In the genomic region with DNA sequence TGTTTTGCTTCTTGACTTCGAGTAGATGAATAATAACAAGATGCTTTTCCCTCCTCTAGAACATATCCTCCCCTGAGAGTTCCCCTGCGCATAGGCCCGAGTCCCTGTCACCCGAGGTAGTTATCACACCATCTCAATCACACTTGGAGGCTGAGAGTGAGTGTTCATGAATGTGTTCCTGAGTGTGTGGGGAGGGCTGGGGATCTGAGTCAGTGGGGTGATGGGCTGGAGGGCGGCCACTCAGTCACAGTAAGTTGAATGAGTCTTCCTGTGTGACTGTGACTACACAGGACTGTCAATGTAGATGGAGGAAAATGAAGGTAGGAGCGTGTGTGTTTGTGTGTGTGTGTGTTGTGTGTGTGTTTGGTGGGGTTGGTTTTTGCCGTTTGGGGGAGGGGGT, we compare ENCODE assay signal across 14 cellular contexts.
DNase-seq lines count a peak whose midpoint lies in the region; ATAC-seq and TF ChIP-seq lines count a peak whose summit lies in the region.
"Had no signal": no experiment of that assay in that cellular context is flagged by ENCODE, and none has a peak within 500 bp of the region (broad histone marks: within the 10 kb centered on the region; RNA-seq: fewer than 3 reads in every experiment).

No MANE protein-coding gene starts in this region.

- TF ChIP-seq CTCF in chondrocyte (IDR thresholded peaks at IDR 0.05) (no peak), foreskin fibroblast (IDR thresholded peaks at IDR 0.05; ENCODE audit: low read depth, low read length) (no peak), RWPE1 (conservative IDR thresholded peaks at IDR 0.05; ENCODE audit: low read depth) (no peak)

- POLR2A ChIA-PET in RWPE1 (lab: Yijun Ruan, JAX; ENCODE audit: low non-redundant PET): no interaction called here

- no peak overlapping the region for H3K27ac ChIP-seq in RWPE1
- H3K27ac ChIP-seq: colonic mucosa, vagina had no signal

- H3K9me3 Mint-ChIP-seq in activated T-cell treated with anti-CD3 and anti-CD28 coated beads, Interleukin-2, amount 50 U/mL, for 24 hours: no peaks in the 10 kb centered on the region
- H3K9me3 Mint-ChIP-seq in chondrocyte (ENCODE audit: low read depth): no peaks in the 10 kb centered on the region

- peaks cover 13% of the 10 kb centered on the region for H3K4me1 Mint-ChIP-seq in activated T-cell treated with anti-CD3 and anti-CD28 coated beads, Interleukin-2, amount 50 U/mL, for 24 hours (ENCODE audit: low read depth)
- H3K4me1 Mint-ChIP-seq in T-helper 17 cell (peaks cover 15% of the 10 kb centered on the region), chondrocyte (ENCODE audit: low read depth) (no peaks in the 10 kb centered on the region)

- peaks cover 97% of the 10 kb centered on the region for H3K36me3 Mint-ChIP-seq in activated T-cell treated with anti-CD3 and anti-CD28 coated beads, Interleukin-2, amount 50 U/mL, for 24 hours (ENCODE audit: low read depth)
- peaks cover 27% of the 10 kb centered on the region for H3K36me3 Mint-ChIP-seq in T-helper 17 cell (ENCODE audit: low read depth)
- H3K36me3 Mint-ChIP-seq in chondrocyte (ENCODE audit: low read depth): peaks cover 58% of the 10 kb centered on the region

- CTCF ChIA-PET in RWPE1 (lab: Yijun Ruan, JAX): no interaction called here

- no peak for ATAC-seq in T-helper 17 cell
- ATAC-seq in GM18870 (IDR thresholded peaks at IDR 0.05; ENCODE audit: unreplicated experiment): no peak

- H3K9me3 ChIP-seq in T-helper 17 cell (ENCODE audit: control insufficient read depth, low read length, poor library complexity, severe bottlenecking): no peaks in the 10 kb centered on the region
- H3K9me3 ChIP-seq: colonic mucosa, vagina had no signal

- peak overlapping the region; percentile 74 for H3K27ac Mint-ChIP-seq in activated T-cell treated with anti-CD3 and anti-CD28 coated beads, Interleukin-2, amount 50 U/mL, for 24 hours
- H3K27ac Mint-ChIP-seq in T-helper 17 cell (peak overlapping the region; percentile 85), chondrocyte (ENCODE audit: unreplicated experiment) (peak overlapping the region; percentile 78)

- no peaks in the 10 kb centered on the region for H3K27me3 Mint-ChIP-seq in activated T-cell treated with anti-CD3 and anti-CD28 coated beads, Interleukin-2, amount 50 U/mL, for 24 hours
- H3K27me3 Mint-ChIP-seq in T-helper 17 cell: no peaks in the 10 kb centered on the region
- H3K27me3 Mint-ChIP-seq in chondrocyte (ENCODE audit: low read depth): no peaks in the 10 kb centered on the region

- no peak overlapping the region for H3K4me3 ChIP-seq in foreskin fibroblast (ENCODE audit: low read depth in 1 of 2, low read length in 2 of 2)
- H3K4me3 ChIP-seq: colonic mucosa, lung, vagina had no signal

- no peak overlapping the region for H3K4me3 Mint-ChIP-seq in activated T-cell treated with anti-CD3 and anti-CD28 coated beads, Interleukin-2, amount 50 U/mL, for 24 hours
- H3K4me3 Mint-ChIP-seq in T-helper 17 cell (no peak overlapping the region), chondrocyte (ENCODE audit: unreplicated experiment) (no peak overlapping the region)

- no peak for DNase-seq in activated T-cell treated with anti-CD3 and anti-CD28 coated beads, Interleukin-2, amount 50 U/mL, for 24 hours
- DNase-seq in activated T-cell treated with anti-CD3 and anti-CD28 coated beads, Interleukin-2, amount 50 U/mL, for 1 hour: no peak
- DNase-seq in T-helper 17 cell (no peak), chondrocyte (ENCODE audit: low spot score) (no peak), foreskin fibroblast (no peak), RWPE1 (ENCODE audit: low spot score) (no peak)
- peak; percentile 4 to 20 for DNase-seq in stimulated activated CD8-positive, alpha-beta memory T cell treated with anti-CD3 and anti-CD28 coated beads, Interleukin-15, amount 100 ng/mL, for 48 hours (ENCODE audit: low read depth in 2 of 2)
- DNase-seq: colonic mucosa, DMS79, Karpas-422, NCI-H1694 treated with DMSO at 0.1 percent for 48 hours had no signal

Comparison
In these comparisons a context has a peak if more than half of its experiments do, and no peak if none do; other contexts are left out.
1. DNase-seq: peak in stimulated activated CD8-positive, alpha-beta memory T cell treated with anti-CD3 and anti-CD28 coated beads, Interleukin-15, amount 100 ng/mL, for 48 hours (2 of 2); none in activated T-cell treated with anti-CD3 and anti-CD28 coated beads, Interleukin-2, amount 50 U/mL, for 24 hours (single experiment), activated T-cell treated with anti-CD3 and anti-CD28 coated beads, Interleukin-2, amount 50 U/mL, for 1 hour (single experiment), T-helper 17 cell (0 of 3), chondrocyte (single experiment), foreskin fibroblast (0 of 2) and RWPE1 (single experiment).
2. Peak in every context shown above with its lines, with median percentiles within 50 percentile points of each other: H3K27ac Mint-ChIP-seq.